Comparison of ENCODE assay signal across 13 cellular contexts in the genomic region with DNA sequence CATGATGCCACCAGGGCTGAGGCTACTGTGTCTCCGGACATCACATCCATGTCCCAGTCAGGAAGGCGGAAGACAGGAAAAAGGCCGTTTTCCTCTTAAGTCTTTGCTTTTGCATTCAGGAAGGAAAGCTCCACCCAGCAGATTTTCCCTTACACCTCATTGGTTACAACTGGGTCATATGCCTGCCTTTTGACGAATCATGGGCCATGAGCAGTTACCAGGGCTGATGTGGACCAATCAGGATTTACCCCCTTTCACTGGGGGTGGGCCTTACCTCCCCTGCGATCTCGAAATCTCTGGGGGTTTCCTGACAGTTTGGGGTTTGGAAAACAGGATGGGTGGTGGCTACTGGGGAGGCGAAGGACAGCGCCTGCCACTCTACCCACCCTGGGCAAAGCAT. TPM values are rescaled to one million over a fixed set of nuclear protein-coding genes. Genes with fewer than 3 reads are reported as not detected.
DNase-seq lines count a peak whose midpoint lies in the region; ATAC-seq and TF ChIP-seq lines count a peak whose summit lies in the region.
"Had no signal": no experiment of that assay in that cellular context is flagged by ENCODE, and none has a peak within 500 bp of the region (broad histone marks: within the 10 kb centered on the region; RNA-seq: fewer than 3 reads in every experiment).

No MANE protein-coding gene starts in this region.

- peak; percentile 61 for ATAC-seq in activated CD8-positive, alpha-beta T cell treated with anti-CD3 and anti-CD28 coated beads, Interleukin-2, amount 10 ng/mL, durations not matched to agents 7 days and 5 days
- ATAC-seq in omental fat pad (ENCODE audit: low FRiP score) (no peak), left colon (no peak)
- ATAC-seq in stimulated activated naive CD8-positive, alpha-beta T cell treated with anti-CD3 and anti-CD28 coated beads, Interleukin-15, Interleukin-2, amounts not matched to agents 100 U/mL and 50 U/mL, for 24 hours: no peak
- ATAC-seq: gastroesophageal sphincter had no signal

- DNase-seq in NCI-H82 (lab: John Stamatoyannopoulos, UW): peak; percentile 21
- no peak for DNase-seq in NCI-H82 treated with DMSO at 0.1 percent for 48 hours (lab: John Stamatoyannopoulos, UW; ENCODE audit: unreplicated experiment)
- DNase-seq in M059J (ENCODE audit: low read depth): peak; percentile 38
- no peak for DNase-seq in activated CD8-positive, alpha-beta T cell treated with anti-CD3 and anti-CD28 coated beads, Interleukin-2, amount 10 ng/mL, durations not matched to agents 7 days and 5 days
- peak; percentile 40 to 44 for DNase-seq in lung microvascular endothelial cell (ENCODE audit: low read depth in 2 of 2)
- DNase-seq in omental fat pad (ENCODE audit: low spot score): no peak
- no peak for DNase-seq in stimulated activated naive CD8-positive, alpha-beta T cell treated with anti-CD3 and anti-CD28 coated beads, Interleukin-15, Interleukin-2, amounts not matched to agents 100 U/mL and 50 U/mL, for 24 hours
- DNase-seq in left colon: no peak
- DNase-seq: activated naive CD4-positive, alpha-beta T cell treated with anti-CD3 and anti-CD28 coated beads, Interleukin-2, amount 10 ng/mL, durations not matched to agents 7 days and 5 days; KBM-7; NCI-H187 treated with DMSO at 0.1 percent for 48 hours; SHP77 had no signal

- intact Hi-C loops in left colon (cut with DNase I, micrococcal nuclease): no loop called here

- CTCF ChIA-PET in activated CD8-positive, alpha-beta T cell treated with anti-CD3 and anti-CD28 coated beads, Interleukin-2, amount 10 ng/mL, durations not matched to agents 7 days and 5 days (lab: Charles Lee): interaction anchor here (0.8 kb wide), 1 partner anchor 17 kb away, joined by 3 read pairs; no protein-coding TSS in a partner anchor

- no peak overlapping the region for H3K4me3 Mint-ChIP-seq in activated CD8-positive, alpha-beta T cell treated with anti-CD3 and anti-CD28 coated beads, Interleukin-2, amount 10 ng/mL, durations not matched to agents 7 days and 5 days
- H3K4me3 Mint-ChIP-seq: activated naive CD4-positive, alpha-beta T cell treated with anti-CD3 and anti-CD28 coated beads, Interleukin-2, amount 10 ng/mL, durations not matched to agents 7 days and 5 days had no signal

- no peak overlapping the region for H3K27ac Mint-ChIP-seq in activated CD8-positive, alpha-beta T cell treated with anti-CD3 and anti-CD28 coated beads, Interleukin-2, amount 10 ng/mL, durations not matched to agents 7 days and 5 days

- H3K4me1 Mint-ChIP-seq in activated CD8-positive, alpha-beta T cell treated with anti-CD3 and anti-CD28 coated beads, Interleukin-2, amount 10 ng/mL, durations not matched to agents 7 days and 5 days (ENCODE audit: low read depth): no peaks in the 10 kb centered on the region
- H3K4me1 Mint-ChIP-seq: activated naive CD4-positive, alpha-beta T cell treated with anti-CD3 and anti-CD28 coated beads, Interleukin-2, amount 10 ng/mL, durations not matched to agents 7 days and 5 days had no signal

- no peaks in the 10 kb centered on the region for H3K36me3 Mint-ChIP-seq in activated CD8-positive, alpha-beta T cell treated with anti-CD3 and anti-CD28 coated beads, Interleukin-2, amount 10 ng/mL, durations not matched to agents 7 days and 5 days (ENCODE audit: low read depth)
- H3K36me3 Mint-ChIP-seq: activated naive CD4-positive, alpha-beta T cell treated with anti-CD3 and anti-CD28 coated beads, Interleukin-2, amount 10 ng/mL, durations not matched to agents 7 days and 5 days had no signal

- no peaks in the 10 kb centered on the region for H3K9me3 Mint-ChIP-seq in activated CD8-positive, alpha-beta T cell treated with anti-CD3 and anti-CD28 coated beads, Interleukin-2, amount 10 ng/mL, durations not matched to agents 7 days and 5 days (ENCODE audit: insufficient read depth)

- peaks cover 11% of the 10 kb centered on the region for H3K27me3 Mint-ChIP-seq in activated CD8-positive, alpha-beta T cell treated with anti-CD3 and anti-CD28 coated beads, Interleukin-2, amount 10 ng/mL, durations not matched to agents 7 days and 5 days (ENCODE audit: low read depth)

- no peak for TF ChIP-seq CTCF in omental fat pad (IDR thresholded peaks at IDR 0.05)

- POLR2A ChIA-PET in activated CD8-positive, alpha-beta T cell treated with anti-CD3 and anti-CD28 coated beads, Interleukin-2, amount 10 ng/mL, durations not matched to agents 7 days and 5 days (lab: Charles Lee): no interaction called here

RNA-seq across cellular contexts. Expression of a gene that starts 52.5 kb away (rescaled TPM):
- total RNA-seq in M059J (2014; rRNA removed; shearing (Covaris generic)): 36.7 and 52.5 TPM in 2 replicates
- 10 to 100 TPM; 43.1 to 49.4 TPM for total RNA-seq in activated CD8-positive, alpha-beta T cell treated with anti-CD3 and anti-CD28 coated beads, Interleukin-2, amount 10 ng/mL, durations not matched to agents 7 days and 5 days
- 15.3 and 21.6 TPM in 2 replicates for total RNA-seq in lung microvascular endothelial cell
- total RNA-seq in omental fat pad: 10 to 100 TPM; 25.4 to 62.1 (median 33.8) TPM
- 10 to 100 TPM; 29.5 to 36.0 TPM for total RNA-seq in left colon

Comparison
In these comparisons a context has a peak if more than half of its experiments do, and no peak if none do; other contexts are left out.
1. DNase-seq: peak in NCI-H82 (single experiment), M059J (single experiment) and lung microvascular endothelial cell (2 of 2); none in NCI-H82 treated with DMSO at 0.1 percent for 48 hours (single experiment), activated CD8-positive, alpha-beta T cell treated with anti-CD3 and anti-CD28 coated beads, Interleukin-2, amount 10 ng/mL, durations not matched to agents 7 days and 5 days (single experiment), omental fat pad (single experiment), stimulated activated naive CD8-positive, alpha-beta T cell treated with anti-CD3 and anti-CD28 coated beads, Interleukin-15, Interleukin-2, amounts not matched to agents 100 U/mL and 50 U/mL, for 24 hours (single experiment) and left colon (0 of 2).